1 cellular context compared by ENCODE assay signal in genomic region chr12:754871-755562, GRCh38.
TF ChIP-seq lines count a peak whose summit lies in the region.

No MANE protein-coding gene starts in this region.

TF ChIP-seq in neural cell, 6 proteins besides CTCF, POLR2A, EP300 and RAD21 (continued from another document):
- TF ChIP-seq TAF1 (IDR thresholded peaks at IDR 0.05; ENCODE audit: low read depth): no peak
